ENCODE assay signal across 28 cellular contexts in the genomic region with DNA sequence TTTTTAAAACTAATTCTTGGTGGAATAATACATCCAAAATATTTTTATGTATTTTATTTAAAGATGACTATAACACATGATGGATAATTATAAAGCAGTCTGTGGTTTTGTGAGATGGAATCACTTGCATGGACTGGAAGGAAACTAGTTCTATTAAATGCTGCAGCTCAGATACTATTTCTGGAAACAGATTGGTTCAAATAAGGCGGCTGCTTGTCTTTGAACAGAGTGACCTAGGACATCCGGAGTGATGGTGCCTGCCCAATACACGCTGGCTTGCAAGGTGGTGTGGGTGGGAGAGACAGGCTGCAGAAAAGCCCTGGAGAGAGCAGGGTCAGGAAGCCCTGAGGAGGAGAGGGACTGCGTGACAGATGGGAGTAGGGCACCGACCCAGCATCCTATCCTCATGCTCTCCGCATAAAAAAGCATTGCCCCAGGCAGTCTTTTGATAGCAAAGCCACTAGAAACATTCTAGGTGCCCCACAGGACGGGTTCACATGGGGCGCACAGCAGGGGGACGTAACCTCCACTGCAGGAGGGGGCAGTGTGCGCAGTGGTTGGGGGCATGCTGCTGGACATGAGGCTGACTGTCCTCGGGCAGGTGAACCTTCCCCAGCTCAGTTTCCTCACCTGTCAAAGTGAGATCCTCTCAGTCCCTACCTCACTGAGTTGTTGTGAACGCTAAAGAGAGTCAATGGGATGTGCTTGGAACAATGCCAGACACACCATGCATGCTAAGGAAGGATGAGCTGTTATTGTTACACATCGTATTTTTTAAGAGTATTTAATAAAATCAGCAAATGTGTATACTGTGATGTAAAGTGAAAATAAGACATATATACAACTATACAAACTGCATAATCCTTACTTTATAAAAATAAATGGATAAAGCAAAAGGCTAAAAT.
DNase-seq lines count a peak whose midpoint lies in the region; ATAC-seq and TF ChIP-seq lines count a peak whose summit lies in the region.
"Had no signal": no experiment of that assay in that cellular context is flagged by ENCODE, and none has a peak within 500 bp of the region (broad histone marks: within the 10 kb centered on the region; RNA-seq: fewer than 3 reads in every experiment).

No MANE protein-coding gene starts in this region.

- H3K4me3 ChIP-seq in choroid plexus epithelial cell (ENCODE audit: low read depth, low read length), result no peak overlapping the region
- no peak overlapping the region for H3K4me3 ChIP-seq in testis
- no peak overlapping the region for H3K4me3 ChIP-seq in left lung
- H3K4me3 ChIP-seq: colonic mucosa, ovary, suprapubic skin had no signal

- WGBS in testis, 2 donors, result 79 to 84% methylated on average over 13 of the region's 13 CpGs

- DNase-seq in cardiac septum (ENCODE audit: low spot score) (peak; percentile 66), left cardiac atrium (no peak), NCI-H748 (lab: John Stamatoyannopoulos, UW; ENCODE audit: unreplicated experiment) (peak; percentile 74), choroid plexus epithelial cell (ENCODE audit: low read depth) (peak; percentile 36), testis (no peak), SIG-M5 (lab: John Stamatoyannopoulos, UW) (no peak), posterior vena cava (ENCODE audit: low spot score) (no peak), left lung (no peak)
- DNase-seq: activated B cell treated with CpG ODN at 0.5 μM for 24 hours; activated CD4-positive, alpha-beta T cell treated with anti-CD3 and anti-CD28 coated beads, Interleukin-2, amount 50 U/mL, for 4 hours; activated CD8-positive, alpha-beta memory T cell treated with anti-CD3 and anti-CD28 coated beads, Interleukin-2, amount 50 U/mL, for 4 hours; activated naive CD8-positive, alpha-beta T cell treated with anti-CD3 and anti-CD28 coated beads, Interleukin-2, amount 10 ng/mL, durations not matched to agents 7 days and 5 days; BE2C; colonic mucosa; COR-L47; DMS79; effector memory CD4-positive, alpha-beta T cell; left ventricle myocardium superior; NCI-H1105; NCI-H2081 treated with DMSO at 0.1 percent for 48 hours; NCI-H526 treated with DMSO at 0.1 percent for 48 hours; ovary; Right ventricle myocardium superior; stimulated activated CD4-positive, alpha-beta T cell treated with anti-CD3 and anti-CD28 coated beads, Interleukin-4, amount 100 ng/mL, for 1 hour; T1000 had no signal

- intact Hi-C loops in cardiac septum (cut with DNase I), result no loop called here
- intact Hi-C loops in left cardiac atrium (cut with DNase I), result no loop called here
- intact Hi-C loops in testis (cut with DNase I; ENCODE audit: low total_unique reads), result no loop called here
- intact Hi-C loops in posterior vena cava (cut with DNase I), result no loop called here
- intact Hi-C loops in left lung (cut with DNase I), result no loop called here

- no peaks in the 10 kb centered on the region for H3K9me3 ChIP-seq in testis
- H3K9me3 ChIP-seq in left lung, result peaks cover 0 to 5% of the 10 kb centered on the region in 2 donors
- H3K9me3 ChIP-seq: BE2C, colonic mucosa, ovary, suprapubic skin had no signal

- H3K27me3 ChIP-seq in testis (no peaks in the 10 kb centered on the region), left lung (no peaks in the 10 kb centered on the region)
- H3K27me3 ChIP-seq: BE2C, colonic mucosa, ovary, suprapubic skin had no signal

- TF ChIP-seq POLR2A in testis (IDR thresholded peaks at IDR 0.05), result no peak

- peaks cover 2% of the 10 kb centered on the region for H3K4me1 ChIP-seq in testis
- no peaks in the 10 kb centered on the region for H3K4me1 ChIP-seq in left lung
- H3K4me1 ChIP-seq: BE2C, colonic mucosa, suprapubic skin had no signal

- no peak for ATAC-seq in left cardiac atrium
- ATAC-seq in left lung, result no peak
- ATAC-seq: HCT116; left ventricle myocardium superior; stimulated activated memory B cell treated with anti-CD40 and anti-IgM and Interleukin-4, amounts not matched to agents 10 μg/mL and 1 μg/mL and 100 μg/mL, for 72 hours had no signal

- H3K36me3 ChIP-seq in testis (ENCODE audit: low read depth, missing control alignments) (no peaks in the 10 kb centered on the region), left lung (peaks cover 0 to 20% of the 10 kb centered on the region in 2 donors)
- H3K36me3 ChIP-seq: BE2C, colonic mucosa, ovary had no signal

- H3K27ac ChIP-seq in testis (no peak overlapping the region), left lung (no peak overlapping the region)
- H3K27ac ChIP-seq: colonic mucosa, ovary, suprapubic skin had no signal

- TF ChIP-seq CTCF in choroid plexus epithelial cell (conservative IDR thresholded peaks at IDR 0.05; ENCODE audit: low read depth, low read length) (no peak), testis (IDR thresholded peaks at IDR 0.05) (no peak), left lung (IDR thresholded peaks at IDR 0.05) (no peak)

Comparison
In these comparisons a context has a peak if more than half of its experiments do, and no peak if none do; other contexts are left out.
1. DNase-seq: peak in cardiac septum (single experiment), NCI-H748 (single experiment) and choroid plexus epithelial cell (single experiment); none in left cardiac atrium (single experiment), testis (single experiment), SIG-M5 (single experiment), posterior vena cava (single experiment) and left lung (0 of 2).